ENCODE assay signal across 20 cellular contexts in the genomic region with DNA sequence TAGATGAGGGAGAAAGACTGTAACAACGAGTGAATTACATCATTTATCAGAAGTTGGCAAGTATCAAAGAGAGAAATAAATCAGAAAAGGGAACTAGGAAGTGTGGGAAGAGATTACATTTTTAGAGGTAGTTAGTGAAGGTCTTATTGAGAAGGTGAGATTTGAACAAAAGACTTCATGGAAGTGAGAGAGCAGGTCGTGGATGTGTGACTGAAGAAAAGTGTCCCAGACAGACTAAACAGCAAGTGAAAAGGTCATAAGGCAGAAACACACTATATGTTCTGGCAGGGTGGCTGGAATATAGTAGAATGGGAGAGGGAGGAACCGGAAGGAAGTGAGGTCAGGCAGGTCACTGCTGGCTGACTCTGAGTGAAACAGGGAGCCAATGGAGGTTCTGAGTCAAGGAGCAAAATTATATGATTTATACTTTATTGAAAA. TPM values are rescaled to one million over a fixed set of nuclear protein-coding genes. Genes with fewer than 3 reads are reported as not detected.
"Had no signal": no experiment of that assay in that cellular context is flagged by ENCODE, and none has a peak within 500 bp of the region (broad histone marks: within the 10 kb centered on the region; RNA-seq: fewer than 3 reads in every experiment).

No MANE protein-coding gene starts in this region.

- H3K36me3 ChIP-seq: lower lobe of right lung, transverse colon had no signal

- DNase-seq: activated CD4-positive, alpha-beta T cell treated with anti-CD3 and anti-CD28 coated beads, Interleukin-2, amount 50 U/mL, for 1 hour; activated naive CD4-positive, alpha-beta T cell; activated naive CD8-positive, alpha-beta T cell treated with anti-CD3 and anti-CD28 coated beads, Interleukin-2, amount 10 ng/mL, durations not matched to agents 7 days and 5 days; activated T-cell treated with anti-CD3 and anti-CD28 coated beads for 4 hours; central memory CD4-positive, alpha-beta T cell; effector memory CD8-positive, alpha-beta T cell; head of caudate nucleus; left cardiac atrium; lower lobe of right lung; naive thymus-derived CD4-positive, alpha-beta T cell; retina; stimulated activated CD4-positive, alpha-beta T cell treated with anti-CD3 and anti-CD28 coated beads, Interleukin-2, amount 100 ng/mL, for 48 hours; stimulated activated naive B cell treated with anti-CD40 and anti-IgM and Interleukin-4, amounts not matched to agents 10 μg/mL and 1 μg/mL and 100 μg/mL, for 72 hours; T-helper 9 cell; transverse colon had no signal

- H3K9ac ChIP-seq: parathyroid adenoma had no signal

- H3K27me3 ChIP-seq: transverse colon had no signal

- H3K4me3 ChIP-seq: coronary artery, lower lobe of right lung, transverse colon had no signal

- ATAC-seq: activated CD4-positive, CD25-positive, alpha-beta regulatory T cell treated with anti-CD3 and anti-CD28 coated beads, Interleukin-2, amount 50 U/mL, for 24 hours; effector memory CD8-positive, alpha-beta T cell; left cardiac atrium; lower lobe of right lung; naive thymus-derived CD4-positive, alpha-beta T cell; stimulated activated naive B cell treated with anti-CD40 and anti-IgM and Interleukin-4, amounts not matched to agents 10 μg/mL and 1 μg/mL and 100 μg/mL, for 72 hours had no signal

- H3K9me3 Mint-ChIP-seq: activated naive CD8-positive, alpha-beta T cell treated with anti-CD3 and anti-CD28 coated beads, Interleukin-2, amount 10 ng/mL, durations not matched to agents 7 days and 5 days; brain; effector memory CD8-positive, alpha-beta T cell; naive thymus-derived CD4-positive, alpha-beta T cell; stimulated activated naive B cell treated with anti-CD40 and anti-IgM and Interleukin-4, amounts not matched to agents 10 μg/mL and 1 μg/mL and 100 μg/mL, for 72 hours had no signal

- H3K4me1 ChIP-seq: lower lobe of right lung, parathyroid adenoma had no signal

- H3K4me3 Mint-ChIP-seq: activated naive CD8-positive, alpha-beta T cell treated with anti-CD3 and anti-CD28 coated beads, Interleukin-2, amount 10 ng/mL, durations not matched to agents 7 days and 5 days; brain; effector memory CD8-positive, alpha-beta T cell; naive thymus-derived CD4-positive, alpha-beta T cell; stimulated activated naive B cell treated with anti-CD40 and anti-IgM and Interleukin-4, amounts not matched to agents 10 μg/mL and 1 μg/mL and 100 μg/mL, for 72 hours had no signal

- H3K9me3 ChIP-seq: lower lobe of right lung, transverse colon had no signal

- H3K27ac Mint-ChIP-seq: activated naive CD8-positive, alpha-beta T cell treated with anti-CD3 and anti-CD28 coated beads, Interleukin-2, amount 10 ng/mL, durations not matched to agents 7 days and 5 days; brain; effector memory CD8-positive, alpha-beta T cell; naive thymus-derived CD4-positive, alpha-beta T cell; stimulated activated naive B cell treated with anti-CD40 and anti-IgM and Interleukin-4, amounts not matched to agents 10 μg/mL and 1 μg/mL and 100 μg/mL, for 72 hours had no signal

- H3K4me1 Mint-ChIP-seq: activated naive CD8-positive, alpha-beta T cell treated with anti-CD3 and anti-CD28 coated beads, Interleukin-2, amount 10 ng/mL, durations not matched to agents 7 days and 5 days; naive thymus-derived CD4-positive, alpha-beta T cell had no signal

- H3K36me3 Mint-ChIP-seq: activated naive CD8-positive, alpha-beta T cell treated with anti-CD3 and anti-CD28 coated beads, Interleukin-2, amount 10 ng/mL, durations not matched to agents 7 days and 5 days; brain; naive thymus-derived CD4-positive, alpha-beta T cell; stimulated activated naive B cell treated with anti-CD40 and anti-IgM and Interleukin-4, amounts not matched to agents 10 μg/mL and 1 μg/mL and 100 μg/mL, for 72 hours had no signal

- H2AFZ ChIP-seq: parathyroid adenoma had no signal

- H3K27ac ChIP-seq: coronary artery, epithelial cell of prostate, lower lobe of right lung, parathyroid adenoma, transverse colon had no signal

RNA-seq across cellular contexts. Expression of gene RHOBTB1, which starts 35.7 kb away (rescaled TPM):
- total RNA-seq: activated naive CD8-positive, alpha-beta T cell treated with anti-CD3 and anti-CD28 coated beads, Interleukin-2, amount 10 ng/mL, durations not matched to agents 7 days and 5 days had no signal
- polyA plus RNA-seq: naive thymus-derived CD4-positive, alpha-beta T cell had no signal
